Comparison of ENCODE assay signal across 10 cellular contexts in genomic region chr1:27563407-27564263, GRCh38. TPM values are rescaled to one million over a fixed set of nuclear protein-coding genes. Genes with fewer than 3 reads are reported as not detected.
DNase-seq lines count a peak whose midpoint lies in the region; ATAC-seq and TF ChIP-seq lines count a peak whose summit lies in the region.
"Had no signal": no experiment of that assay in that cellular context is flagged by ENCODE, and none has a peak within 500 bp of the region (broad histone marks: within the 10 kb centered on the region; RNA-seq: fewer than 3 reads in every experiment).

No MANE protein-coding gene starts in this region.

- peak overlapping the region; percentile 10 for H4K8ac ChIP-seq in trophoblast cell (ENCODE audit: low read depth, low read length)

- DNase-seq in CD4-positive, CD25-positive, alpha-beta regulatory T cell = no peak
- peak; percentile 50 for DNase-seq in RPMI7951 (ENCODE audit: low read depth)
- DNase-seq in cardiac muscle cell (ENCODE audit: low read depth in 1 of 2, low spot score in 1 of 2) = no peak
- peak in 1 of 2 donors; percentile 50 for DNase-seq in trophoblast cell
- no peak for DNase-seq in effector memory CD4-positive, alpha-beta T cell
- DNase-seq in activated T-cell treated with anti-CD3 and anti-CD28 coated beads, Interleukin-2, amount 50 U/mL, for 48 hours = no peak
- DNase-seq: stimulated activated CD4-positive, alpha-beta T cell treated with anti-CD3 and anti-CD28 coated beads, Interleukin-4, amount 100 ng/mL, for 1 hour had no signal

- peak overlapping the region in 2 of 3 donors; percentile 67 to 71 for H3K27ac Mint-ChIP-seq in CD4-positive, CD25-positive, alpha-beta regulatory T cell
- H3K27ac Mint-ChIP-seq: T-helper 1 cell treated with Interleukin-12 subunit alpha and Interleukin-12 subunit beta and Interleukin-4 antibody, amounts not matched to agents 30 μg/mL and 1 μg/mL, for 36 hours had no signal

- peaks cover 64% of the 10 kb centered on the region for H3K79me1 ChIP-seq in trophoblast cell (ENCODE audit: low read length)

- no peaks in the 10 kb centered on the region for H3K36me3 Mint-ChIP-seq in CD4-positive, CD25-positive, alpha-beta regulatory T cell

- no CpG with 5 or more reads among the region's 10 CpGs for WGBS in trophoblast cell (ENCODE audit: extremely low coverage, insufficient coverage, insufficient read length)

- no peaks in the 10 kb centered on the region for H3K27me3 Mint-ChIP-seq in CD4-positive, CD25-positive, alpha-beta regulatory T cell

- TF ChIP-seq CTCF in cardiac muscle cell (IDR thresholded peaks at IDR 0.05; ENCODE audit: low read depth, low read length) = no peak

- peak overlapping the region; percentile 18 for H4K91ac ChIP-seq in trophoblast cell (ENCODE audit: low read depth, low read length)

- peak overlapping the region; percentile 26 for H2AK5ac ChIP-seq in trophoblast cell (ENCODE audit: low read length)

- peak overlapping the region; percentile 31 for H3K18ac ChIP-seq in trophoblast cell (ENCODE audit: low read length)

- H3K27ac ChIP-seq in CD4-positive, CD25-positive, alpha-beta regulatory T cell (ENCODE audit: insufficient read depth, low read length, poor library complexity, severe bottlenecking) = no peak overlapping the region
- H3K27ac ChIP-seq in cardiac muscle cell = peak overlapping the region; percentile 88
- H3K27ac ChIP-seq in trophoblast cell (ENCODE audit: low read depth, low read length) = peak overlapping the region; percentile 42
- H3K27ac ChIP-seq in effector memory CD4-positive, alpha-beta T cell (ENCODE audit: insufficient read depth, low read length, poor library complexity, severe bottlenecking) = no peak overlapping the region

- ATAC-seq in CD4-positive, CD25-positive, alpha-beta regulatory T cell (ENCODE audit: low read depth in 2 of 2) = no peak
- ATAC-seq in HG03469 (IDR thresholded peaks at IDR 0.05; ENCODE audit: unreplicated experiment) = no peak
- ATAC-seq in GM18907 (IDR thresholded peaks at IDR 0.05; ENCODE audit: unreplicated experiment) = no peak

- H3K9me3 Mint-ChIP-seq in CD4-positive, CD25-positive, alpha-beta regulatory T cell = no peaks in the 10 kb centered on the region
- H3K9me3 Mint-ChIP-seq: T-helper 1 cell treated with Interleukin-12 subunit alpha and Interleukin-12 subunit beta and Interleukin-4 antibody, amounts not matched to agents 30 μg/mL and 1 μg/mL, for 36 hours had no signal

- H4K12ac ChIP-seq in trophoblast cell (ENCODE audit: low read depth, low read length) = no peak overlapping the region

- no peak overlapping the region for H2AFZ ChIP-seq in trophoblast cell (ENCODE audit: insufficient read depth, low read length, poor library complexity)

- H3K79me2 ChIP-seq in trophoblast cell (ENCODE audit: control insufficient read depth, insufficient read depth, low read length, poor library complexity) = peaks cover 47% of the 10 kb centered on the region

- no peak overlapping the region for H3K4me3 Mint-ChIP-seq in CD4-positive, CD25-positive, alpha-beta regulatory T cell
- H3K4me3 Mint-ChIP-seq: T-helper 1 cell treated with Interleukin-12 subunit alpha and Interleukin-12 subunit beta and Interleukin-4 antibody, amounts not matched to agents 30 μg/mL and 1 μg/mL, for 36 hours had no signal

- peak overlapping the region; percentile 71 for H3K4ac ChIP-seq in trophoblast cell (ENCODE audit: low read depth, low read length)

- H3K27me3 ChIP-seq in CD4-positive, CD25-positive, alpha-beta regulatory T cell (ENCODE audit: control insufficient read depth, insufficient read depth, low read length) = no peaks in the 10 kb centered on the region
- H3K27me3 ChIP-seq in cardiac muscle cell (no peaks in the 10 kb centered on the region), trophoblast cell (ENCODE audit: insufficient read depth, low read length) (no peaks in the 10 kb centered on the region)
- no peaks in the 10 kb centered on the region for H3K27me3 ChIP-seq in effector memory CD4-positive, alpha-beta T cell (replicated peaks; ENCODE audit: control insufficient read depth, insufficient read depth, low read length, poor library complexity, severe bottlenecking)

- no peaks in the 10 kb centered on the region for H3K36me3 ChIP-seq in CD4-positive, CD25-positive, alpha-beta regulatory T cell (ENCODE audit: control insufficient read depth, insufficient read depth, low read length)
- H3K36me3 ChIP-seq in cardiac muscle cell (no peaks in the 10 kb centered on the region), trophoblast cell (ENCODE audit: control insufficient read depth in 1 of 2, insufficient read depth in 2 of 2, low read length in 2 of 2) (peaks cover 6 to 23% of the 10 kb centered on the region in 2 experiments)
- no peaks in the 10 kb centered on the region for H3K36me3 ChIP-seq in effector memory CD4-positive, alpha-beta T cell (ENCODE audit: control insufficient read depth, insufficient read depth, low read length)

- H3K9me3 ChIP-seq in CD4-positive, CD25-positive, alpha-beta regulatory T cell (ENCODE audit: control insufficient read depth in 2 of 2, low read length in 2 of 2) = no peaks in the 10 kb centered on the region
- H3K9me3 ChIP-seq in cardiac muscle cell (ENCODE audit: low read depth) = no peaks in the 10 kb centered on the region
- H3K9me3 ChIP-seq in trophoblast cell (ENCODE audit: insufficient read depth, low read depth, low read length) = no peaks in the 10 kb centered on the region
- no peaks in the 10 kb centered on the region for H3K9me3 ChIP-seq in effector memory CD4-positive, alpha-beta T cell (ENCODE audit: control insufficient read depth, low read length)

- H3K4me2 ChIP-seq in trophoblast cell (ENCODE audit: low read length) = peak overlapping the region; percentile 20

- H3K9ac ChIP-seq in trophoblast cell (ENCODE audit: low read length) = no peak overlapping the region

- no peak overlapping the region for H3K4me3 ChIP-seq in CD4-positive, CD25-positive, alpha-beta regulatory T cell (ENCODE audit: low read depth, low read length)
- H3K4me3 ChIP-seq in cardiac muscle cell (no peak overlapping the region), trophoblast cell (ENCODE audit: low read depth, low read length) (peak overlapping the region; percentile 27)
- H3K4me3 ChIP-seq in effector memory CD4-positive, alpha-beta T cell (ENCODE audit: insufficient read depth, low read depth, low read length, poor library complexity, severe bottlenecking) = no peak overlapping the region

- H2BK120ac ChIP-seq in trophoblast cell (ENCODE audit: insufficient read depth, low read length, poor library complexity) = peak overlapping the region; percentile 28

- H3K23ac ChIP-seq in trophoblast cell (ENCODE audit: low read length) = no peak overlapping the region

- H2BK12ac ChIP-seq in trophoblast cell (ENCODE audit: low read length) = peak overlapping the region; percentile 16

- peak overlapping the region; percentile 12 for H3K14ac ChIP-seq in trophoblast cell (ENCODE audit: low read length)

- peak overlapping the region; percentile 51 for H2BK5ac ChIP-seq in trophoblast cell (ENCODE audit: low read depth, low read length, poor library complexity)

- H3K4me1 ChIP-seq in CD4-positive, CD25-positive, alpha-beta regulatory T cell (ENCODE audit: control insufficient read depth, insufficient read depth, low read length, poor library complexity, severe bottlenecking) = peaks cover 12% of the 10 kb centered on the region
- H3K4me1 ChIP-seq in cardiac muscle cell (ENCODE audit: low read depth) (peaks cover 81% of the 10 kb centered on the region), trophoblast cell (ENCODE audit: control insufficient read depth in 1 of 2, insufficient read depth in 2 of 2, low read length in 2 of 2) (peaks cover 84 to 89% of the 10 kb centered on the region in 2 experiments)
- H3K4me1 ChIP-seq in effector memory CD4-positive, alpha-beta T cell (ENCODE audit: control insufficient read depth, insufficient read depth, low read length, poor library complexity, severe bottlenecking) = peaks cover 9% of the 10 kb centered on the region

- peaks cover 6 to 52% (median 22%) of the 10 kb centered on the region in 4 donors for H3K4me1 Mint-ChIP-seq in CD4-positive, CD25-positive, alpha-beta regulatory T cell

RNA-seq across cellular contexts. Expression of gene AHDC1, which starts 40.3 kb away (rescaled TPM):
- 26.2 TPM for total RNA-seq in CD4-positive, CD25-positive, alpha-beta regulatory T cell
- 1 to 10 TPM in 1 of 4 donors, under 1 TPM in 3; 0.07 to 1.4 (median 0.50) TPM for polyA plus RNA-seq in CD4-positive, CD25-positive, alpha-beta regulatory T cell
- 5.8 and 7.1 TPM in 2 replicates for total RNA-seq in RPMI7951 (2014; rRNA removed; shearing (Covaris generic))
- total RNA-seq in cardiac muscle cell = 31.0 and 58.1 TPM in 2 replicates
- 16.3 and 21.1 TPM in 2 replicates for polyA plus RNA-seq in cardiac muscle cell
- polyA plus RNA-seq in trophoblast cell (2013) = 37.4 and 37.5 TPM in 2 replicates

Comparison
In these comparisons a context has a peak if more than half of its experiments do, and no peak if none do; other contexts are left out.
1. H3K27ac ChIP-seq: peak in cardiac muscle cell (single experiment) and trophoblast cell (single experiment); none in CD4-positive, CD25-positive, alpha-beta regulatory T cell (single experiment) and effector memory CD4-positive, alpha-beta T cell (single experiment).